Comparison of ENCODE assay signal across 26 cellular contexts in the genomic region with DNA sequence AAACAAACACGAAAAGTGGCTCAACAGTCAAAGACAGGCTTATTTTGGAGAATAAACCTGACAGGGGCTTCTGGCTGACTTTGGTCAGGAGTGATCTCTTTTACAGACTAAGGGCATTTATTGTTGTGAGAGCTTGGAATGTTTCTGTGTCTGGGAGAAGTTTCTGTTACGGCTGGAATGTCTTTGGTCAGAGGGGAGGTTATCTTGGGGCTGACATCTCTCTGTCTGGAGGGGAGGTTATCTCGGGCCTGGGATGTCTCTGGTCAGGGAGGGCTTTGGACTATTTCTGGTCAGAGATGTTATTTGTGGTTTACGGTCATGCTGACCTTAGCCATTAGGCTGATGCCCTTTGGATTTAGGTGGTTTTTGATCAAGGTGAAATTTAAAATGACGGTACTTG.
DNase-seq lines count a peak whose midpoint lies in the region; ATAC-seq, FAIRE-seq and TF ChIP-seq lines count a peak whose summit lies in the region.
"Had no signal": no experiment of that assay in that cellular context is flagged by ENCODE, and none has a peak within 500 bp of the region (broad histone marks: within the 10 kb centered on the region; RNA-seq: fewer than 3 reads in every experiment).

No MANE protein-coding gene starts in this region.

- H3K36me3 ChIP-seq in astrocyte (ENCODE audit: insufficient read depth, low read length) (no peaks in the 10 kb centered on the region), mesendoderm (ENCODE audit: control insufficient read depth, insufficient read depth, low read length) (no peaks in the 10 kb centered on the region), smooth muscle cell (ENCODE audit: low read depth) (no peaks in the 10 kb centered on the region)
- H3K36me3 ChIP-seq: BE2C; BLaER1 treated with 17β-estradiol and CSF1 and Interleukin-3, amounts not matched to agents 10 nM and 100 nM had no signal

- H3K23ac ChIP-seq in mesendoderm (ENCODE audit: low read length) = no peak overlapping the region

- H2BK5ac ChIP-seq in mesendoderm (ENCODE audit: low read length) = no peak overlapping the region

- no peaks in the 10 kb centered on the region for H3K27me3 ChIP-seq in astrocyte (ENCODE audit: insufficient read depth, low read length)
- H3K27me3 ChIP-seq in mesendoderm (ENCODE audit: insufficient read depth, low read length, poor library complexity) = no peaks in the 10 kb centered on the region
- H3K27me3 ChIP-seq in smooth muscle cell (ENCODE audit: low read depth) = no peaks in the 10 kb centered on the region
- H3K27me3 ChIP-seq: BE2C; BLaER1 treated with 17β-estradiol and CSF1 and Interleukin-3, amounts not matched to agents 10 nM and 100 nM had no signal

- in situ Hi-C loops in GM13977 (cut with MboI; ENCODE audit: low pct_unique_long_range_greater_than_20kb, low sequenced_read_pairs, unreplicated experiment) = no loop called here

- no peak overlapping the region for H2BK120ac ChIP-seq in mesendoderm (ENCODE audit: low read depth, low read length)

- peak; percentile 7 for DNase-seq in NCI-H226
- DNase-seq in astrocyte (ENCODE audit: low read depth) = no peak
- peak; percentile 3 for DNase-seq in mesendoderm
- no peak for DNase-seq in smooth muscle cell (lab: John Stamatoyannopoulos, UW; ENCODE audit: unreplicated experiment)
- no peak for DNase-seq in GM13977 (ENCODE audit: low spot score)
- DNase-seq in progenitor cell of endocrine pancreas (ENCODE audit: low spot score, unreplicated experiment) = no peak
- DNase-seq: 8988T; ACHN; AML-193; BE2C; CD4-positive, alpha-beta T cell; CD8-positive, alpha-beta memory T cell; DMS 273 treated with DMSO at 0.1 percent for 48 hours; DMS79; EL; GF-D8; H9 had no signal

- no peaks in the 10 kb centered on the region for H3K9me3 Mint-ChIP-seq in astrocyte (ENCODE audit: unreplicated experiment)
- peaks cover 3% of the 10 kb centered on the region for H3K9me3 Mint-ChIP-seq in progenitor cell of endocrine pancreas (ENCODE audit: low read depth)
- H3K9me3 Mint-ChIP-seq: H9 had no signal

- no peak overlapping the region for H3K4me2 ChIP-seq in astrocyte (ENCODE audit: low read length)
- no peak overlapping the region for H3K4me2 ChIP-seq in mesendoderm (ENCODE audit: low read length)
- no peak overlapping the region for H3K4me2 ChIP-seq in smooth muscle cell
- H3K4me2 ChIP-seq: A549; BLaER1 treated with 17β-estradiol and CSF1 and Interleukin-3, amounts not matched to agents 10 nM and 100 nM; GM23338 had no signal

- no peak for ATAC-seq in GM18870 (IDR thresholded peaks at IDR 0.05; ENCODE audit: unreplicated experiment)
- ATAC-seq: A549, GM23338, HCT116 had no signal

- no peak overlapping the region for H4K8ac ChIP-seq in mesendoderm (ENCODE audit: low read depth, low read length)

- H3K27ac ChIP-seq in astrocyte (ENCODE audit: low read depth, low read length) (no peak overlapping the region), mesendoderm (ENCODE audit: low read depth, low read length) (no peak overlapping the region), smooth muscle cell (ENCODE audit: low read depth) (peak overlapping the region; percentile 50)
- H3K27ac ChIP-seq: A549; BLaER1 treated with 17β-estradiol and CSF1 and Interleukin-3, amounts not matched to agents 10 nM and 100 nM had no signal

- H4K5ac ChIP-seq in mesendoderm (ENCODE audit: low read length) = no peak overlapping the region

- H3K56ac ChIP-seq in mesendoderm (ENCODE audit: low read length) = no peak overlapping the region

- H3K4me3 Mint-ChIP-seq in astrocyte (ENCODE audit: unreplicated experiment) (no peak overlapping the region), progenitor cell of endocrine pancreas (ENCODE audit: low read depth) (no peak overlapping the region)
- H3K4me3 Mint-ChIP-seq: CD14-positive monocyte; CD4-positive, alpha-beta T cell; CD8-positive, alpha-beta memory T cell; GM23338; H9 had no signal

- H3K4me1 ChIP-seq in astrocyte (ENCODE audit: insufficient read depth, low read length) = no peaks in the 10 kb centered on the region
- H3K4me1 ChIP-seq in mesendoderm (ENCODE audit: control insufficient read depth, low read depth, low read length) = no peaks in the 10 kb centered on the region
- H3K4me1 ChIP-seq in smooth muscle cell (ENCODE audit: low read depth) = no peaks in the 10 kb centered on the region
- H3K4me1 ChIP-seq: A549, BE2C had no signal

- no peaks in the 10 kb centered on the region for H3K79me1 ChIP-seq in mesendoderm (ENCODE audit: low read length)

- H3K79me2 ChIP-seq in astrocyte (ENCODE audit: insufficient read depth, low read length) (no peaks in the 10 kb centered on the region), mesendoderm (ENCODE audit: control insufficient read depth, insufficient read depth, low read length) (no peaks in the 10 kb centered on the region), smooth muscle cell (ENCODE audit: low read depth) (no peaks in the 10 kb centered on the region)

- no peak overlapping the region for H2BK15ac ChIP-seq in mesendoderm (replicated peaks; ENCODE audit: low read depth)

- H2AK5ac ChIP-seq in mesendoderm (ENCODE audit: low read length) = no peak overlapping the region

- H3K9me3 ChIP-seq in astrocyte (ENCODE audit: insufficient read depth, low read depth, low read length) (peaks cover 4% of the 10 kb centered on the region), smooth muscle cell (replicated peaks; ENCODE audit: low read depth) (no peaks in the 10 kb centered on the region)
- H3K9me3 ChIP-seq: A549, BE2C had no signal

- no peaks in the 10 kb centered on the region for H3F3A ChIP-seq in smooth muscle cell (ENCODE audit: low read depth)

- H3K27me3 Mint-ChIP-seq in astrocyte (ENCODE audit: low read depth, unreplicated experiment) = no peaks in the 10 kb centered on the region
- H3K27me3 Mint-ChIP-seq in progenitor cell of endocrine pancreas = no peaks in the 10 kb centered on the region
- H3K27me3 Mint-ChIP-seq: CD4-positive, alpha-beta T cell; CD8-positive, alpha-beta memory T cell had no signal

- H3K4me3 ChIP-seq in astrocyte (ENCODE audit: insufficient read depth, low read depth, low read length) (no peak overlapping the region), mesendoderm (ENCODE audit: low read length) (no peak overlapping the region), smooth muscle cell (no peak overlapping the region)
- H3K4me3 ChIP-seq: A549; BLaER1 treated with 17β-estradiol and CSF1 and Interleukin-3, amounts not matched to agents 10 nM and 100 nM; GM23338 had no signal

- TF ChIP-seq CTCF in astrocyte (IDR thresholded peaks at IDR 0.05; ENCODE audit: insufficient read depth, low read depth, low read length) (no peak), smooth muscle cell (IDR thresholded peaks at IDR 0.05; ENCODE audit: borderline replicate concordance, insufficient read depth, poor library complexity, severe bottlenecking) (no peak), GM13977 (IDR thresholded peaks at IDR 0.05; ENCODE audit: extremely low read depth, insufficient read depth, missing control alignments) (no peak), progenitor cell of endocrine pancreas (IDR thresholded peaks at IDR 0.05; ENCODE audit: unreplicated experiment) (no peak)

- WGBS in mesendoderm (ENCODE audit: extremely low coverage, insufficient coverage, low lambda C conversion rate) = no CpG with 5 or more reads among the region's 5 CpGs
- 57% methylated on average over 5 of the region's 5 CpGs for WGBS in smooth muscle cell (ENCODE audit: low lambda C conversion rate)

- H3K36me3 Mint-ChIP-seq in astrocyte (ENCODE audit: low read depth, unreplicated experiment) (no peaks in the 10 kb centered on the region), progenitor cell of endocrine pancreas (ENCODE audit: insufficient read depth) (no peaks in the 10 kb centered on the region)
- H3K36me3 Mint-ChIP-seq: CD14-positive monocyte; CD8-positive, alpha-beta memory T cell had no signal

- no peak overlapping the region for H3K9ac ChIP-seq in astrocyte (ENCODE audit: low read length)
- H3K9ac ChIP-seq in mesendoderm (ENCODE audit: low read length) = no peak overlapping the region
- H3K9ac ChIP-seq in smooth muscle cell (ENCODE audit: low read depth) = no peak overlapping the region
- H3K9ac ChIP-seq: BLaER1 treated with 17β-estradiol and CSF1 and Interleukin-3, amounts not matched to agents 10 nM and 100 nM had no signal

- peaks cover 3% of the 10 kb centered on the region for H3K4me1 Mint-ChIP-seq in astrocyte (ENCODE audit: low read depth, unreplicated experiment)
- no peaks in the 10 kb centered on the region for H3K4me1 Mint-ChIP-seq in progenitor cell of endocrine pancreas (ENCODE audit: low read depth)
- H3K4me1 Mint-ChIP-seq: CD14-positive monocyte; CD8-positive, alpha-beta memory T cell had no signal

- no peaks in the 10 kb centered on the region for H4K20me1 ChIP-seq in astrocyte (ENCODE audit: insufficient read depth, low read length)
- no peaks in the 10 kb centered on the region for H4K20me1 ChIP-seq in smooth muscle cell (ENCODE audit: low read depth)
- H4K20me1 ChIP-seq: BLaER1 treated with 17β-estradiol and CSF1 and Interleukin-3, amounts not matched to agents 10 nM and 100 nM had no signal

- no peak overlapping the region for H3K4ac ChIP-seq in mesendoderm (ENCODE audit: low read depth, low read length)

- no peak overlapping the region for H3K18ac ChIP-seq in mesendoderm (ENCODE audit: low read length)

- H3K27ac Mint-ChIP-seq in astrocyte (ENCODE audit: unreplicated experiment) = peak overlapping the region; percentile 83
- no peak overlapping the region for H3K27ac Mint-ChIP-seq in progenitor cell of endocrine pancreas
- H3K27ac Mint-ChIP-seq: CD14-positive monocyte; CD4-positive, alpha-beta T cell; CD8-positive, alpha-beta memory T cell; GM23338; H9 had no signal

- FAIRE-seq in astrocyte (lab: Jason Lieb, UNC) = no peak
- FAIRE-seq: A549, D721Med, GM12891, GM19239 had no signal

- no peak overlapping the region for H2AFZ ChIP-seq in astrocyte (ENCODE audit: low read depth, low read length)
- peak overlapping the region; percentile 43 for H2AFZ ChIP-seq in smooth muscle cell (ENCODE audit: low read depth)
- H2AFZ ChIP-seq: GM23338 had no signal

Comparison
In these comparisons a context has a peak if more than half of its experiments do, and no peak if none do; other contexts are left out.
1. DNase-seq: peak in NCI-H226 (single experiment) and mesendoderm (single experiment); none in astrocyte (single experiment), smooth muscle cell (single experiment), GM13977 (single experiment) and progenitor cell of endocrine pancreas (single experiment).